ENCODE assay signal across 10 cellular contexts in genomic region chr4:53553486-53554210, GRCh38.
"Had no signal": no experiment of that assay in that cellular context is flagged by ENCODE, and none has a peak within 500 bp of the region (broad histone marks: within the 10 kb centered on the region; RNA-seq: fewer than 3 reads in every experiment).

No MANE protein-coding gene starts in this region.

- H3K4me1 Mint-ChIP-seq: IgD-negative memory B cell had no signal

- ATAC-seq: HCT116, HepG2 had no signal

- FAIRE-seq: HepG2 had no signal

- H2AFZ ChIP-seq: GM23248 had no signal

- H3K9ac ChIP-seq: GM23248 had no signal

- H3K27ac Mint-ChIP-seq: HFFc6, IgD-negative memory B cell had no signal

- H3K4me3 ChIP-seq: GM23248, HAP-1 had no signal

- DNase-seq: GOT3, H7, HFFc6, KG1 had no signal

- H3K27ac ChIP-seq: GM23248, HL-60 had no signal

- H3K4me3 Mint-ChIP-seq: HFFc6, IgD-negative memory B cell had no signal

- H3K9me3 ChIP-seq: HAP-1 had no signal

- H3K36me3 ChIP-seq: HAP-1 had no signal

- H3K9me3 Mint-ChIP-seq: HFFc6 had no signal
